In the genomic region with DNA sequence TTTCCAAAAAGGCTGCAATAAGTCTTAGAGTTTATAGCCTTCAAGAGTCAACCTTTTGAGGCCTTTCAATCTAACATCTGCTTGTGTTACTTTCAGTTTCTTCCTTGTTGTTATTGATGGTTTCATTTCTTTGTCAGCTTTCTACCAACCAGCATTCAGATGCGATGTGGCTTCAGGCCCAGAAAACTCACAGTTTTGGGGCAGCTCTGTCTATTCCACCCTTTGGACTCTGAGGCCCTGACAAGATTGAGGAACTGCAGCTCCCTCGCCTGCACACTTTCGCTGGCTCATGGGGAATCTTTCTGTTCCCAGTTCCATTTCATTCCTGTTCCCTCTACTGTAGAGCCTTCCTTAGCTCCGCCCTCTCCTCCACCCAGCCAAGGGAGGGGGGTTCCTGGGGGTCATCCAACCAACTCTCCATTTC, we compare ENCODE assay signal across 9 cellular contexts. TPM values are rescaled to one million over a fixed set of nuclear protein-coding genes. Genes with fewer than 3 reads are reported as not detected.
DNase-seq lines count a peak whose midpoint lies in the region; ATAC-seq and TF ChIP-seq lines count a peak whose summit lies in the region.
"Had no signal": no experiment of that assay in that cellular context is flagged by ENCODE, and none has a peak within 500 bp of the region (broad histone marks: within the 10 kb centered on the region; RNA-seq: fewer than 3 reads in every experiment).

No MANE protein-coding gene starts in this region.

- H3K27ac ChIP-seq in ACC112 (ENCODE audit: low read depth, low read length) (no peak overlapping the region), upper lobe of left lung (no peak overlapping the region)
- no peak overlapping the region for H3K27ac ChIP-seq in CD8-positive, alpha-beta T cell (ENCODE audit: low read depth, low read length)
- H3K27ac ChIP-seq: prostate gland had no signal

- H3K79me2 ChIP-seq in ACC112 (ENCODE audit: control insufficient read depth, insufficient read depth, low read length, unreplicated experiment) = no peaks in the 10 kb centered on the region

- no peak overlapping the region for H3K4me3 Mint-ChIP-seq in CD8-positive, alpha-beta T cell

- POLR2A ChIA-PET in CD8-positive, alpha-beta T cell (lab: Charles Lee) = interaction anchor here (1.8 kb wide), 1 partner anchor 10 kb away, joined by 5 read pairs; no protein-coding TSS in a partner anchor

- 0 out of 2 replicates have a peak overlapping the region, but pooled peaks have one; percentile 3 for H3K4me3 ChIP-seq in ACC112 (ENCODE audit: low read depth, low read length)
- H3K4me3 ChIP-seq in CD8-positive, alpha-beta T cell (ENCODE audit: low read depth, low read length) = no peak overlapping the region
- H3K4me3 ChIP-seq in upper lobe of left lung = no peak overlapping the region
- H3K4me3 ChIP-seq: prostate gland had no signal

- no peak overlapping the region for H3K27ac Mint-ChIP-seq in CD8-positive, alpha-beta T cell

- H3K9me3 Mint-ChIP-seq in CD8-positive, alpha-beta T cell = no peaks in the 10 kb centered on the region

- TF ChIP-seq CTCF in CD8-positive, alpha-beta T cell (IDR thresholded peaks at IDR 0.05) = no peak
- TF ChIP-seq CTCF in upper lobe of left lung (IDR thresholded peaks at IDR 0.05) = no peak

- no peaks in the 10 kb centered on the region for H3K36me3 Mint-ChIP-seq in CD8-positive, alpha-beta T cell

- peaks cover 23% of the 10 kb centered on the region for H3K27me3 ChIP-seq in ACC112 (ENCODE audit: insufficient read depth, low read length)
- H3K27me3 ChIP-seq in CD8-positive, alpha-beta T cell (ENCODE audit: insufficient read depth, low read length) = no peaks in the 10 kb centered on the region
- no peaks in the 10 kb centered on the region for H3K27me3 ChIP-seq in upper lobe of left lung

- CTCF ChIA-PET in CD8-positive, alpha-beta T cell (lab: Charles Lee) = interaction anchor here (0.7 to 1.8 kb wide), 5 partner anchors 9 to 135 kb away, joined by 3 to 5 read pairs (median 4); no protein-coding TSS in a partner anchor

- no peak for TF ChIP-seq EP300 in upper lobe of left lung (IDR thresholded peaks at IDR 0.05)

- TF ChIP-seq POLR2A in upper lobe of left lung (IDR thresholded peaks at IDR 0.05) = no peak

- DNase-seq in MV-4-11 (lab: John Stamatoyannopoulos, UW) = peak; percentile 64
- DNase-seq in NCI-H2196 treated with DMSO at 0.1 percent for 48 hours (lab: John Stamatoyannopoulos, UW; ENCODE audit: unreplicated experiment) = no peak
- DNase-seq in CD8-positive, alpha-beta T cell = no peak
- no peak for DNase-seq in upper lobe of left lung
- no peak for DNase-seq in NCI-H1048 (lab: John Stamatoyannopoulos, UW)

- peak overlapping the region; percentile 83 for H2AFZ ChIP-seq in ACC112 (ENCODE audit: low read length, unreplicated experiment)

- H3K4me1 ChIP-seq in ACC112 (ENCODE audit: control insufficient read depth, insufficient read depth, low read length, unreplicated experiment) (peaks cover 7% of the 10 kb centered on the region), upper lobe of left lung (no peaks in the 10 kb centered on the region)
- H3K4me1 ChIP-seq in CD8-positive, alpha-beta T cell (ENCODE audit: insufficient read depth, low read length) = peaks cover 3% of the 10 kb centered on the region
- H3K4me1 ChIP-seq: prostate gland had no signal

- ATAC-seq in GM19043 (IDR thresholded peaks at IDR 0.05; ENCODE audit: low read depth, unreplicated experiment) (peak; percentile 79), HG02852 (IDR thresholded peaks at IDR 0.05; ENCODE audit: unreplicated experiment) (peak; percentile 60), upper lobe of left lung (ENCODE audit: low FRiP score in 2 of 2) (no peak)
- ATAC-seq in CD8-positive, alpha-beta T cell = no peak

- no peaks in the 10 kb centered on the region for H3K9me3 ChIP-seq in CD8-positive, alpha-beta T cell (ENCODE audit: low read length)
- H3K9me3 ChIP-seq in upper lobe of left lung = no peaks in the 10 kb centered on the region
- H3K9me3 ChIP-seq: prostate gland had no signal

- intact Hi-C loops in CD8-positive, alpha-beta T cell (cut with DNase I, micrococcal nuclease) = no loop called here

- 76 to 79% methylated on average over 4 of the region's 4 CpGs for WGBS in upper lobe of left lung, 2 donors

- H3K36me3 ChIP-seq in ACC112 (ENCODE audit: insufficient read depth, low read length) (no peaks in the 10 kb centered on the region), upper lobe of left lung (no peaks in the 10 kb centered on the region)
- no peaks in the 10 kb centered on the region for H3K36me3 ChIP-seq in CD8-positive, alpha-beta T cell (ENCODE audit: insufficient read depth, low read length)
- H3K36me3 ChIP-seq: prostate gland had no signal

- peaks cover 7% of the 10 kb centered on the region for H3K4me1 Mint-ChIP-seq in CD8-positive, alpha-beta T cell (ENCODE audit: low read depth)

- H3K27me3 Mint-ChIP-seq in CD8-positive, alpha-beta T cell (ENCODE audit: low read depth) = peaks cover 11% of the 10 kb centered on the region

RNA-seq across cellular contexts. Expression of a gene that starts 13.3 kb away (rescaled TPM):
- 10 to 100 TPM; 41.9 to 45.5 TPM for total RNA-seq in CD8-positive, alpha-beta T cell
- 10 to 100 TPM in 2 of 6 donors, 1 to 10 TPM in 4; 2.5 to 17.8 (median 5.6) TPM for total RNA-seq in upper lobe of left lung

Comparison
In these comparisons a context has a peak if more than half of its experiments do, and no peak if none do; other contexts are left out.
1. ATAC-seq: peak in GM19043 (single experiment) and HG02852 (single experiment); none in CD8-positive, alpha-beta T cell (single experiment) and upper lobe of left lung (0 of 2).